In the genomic region with DNA sequence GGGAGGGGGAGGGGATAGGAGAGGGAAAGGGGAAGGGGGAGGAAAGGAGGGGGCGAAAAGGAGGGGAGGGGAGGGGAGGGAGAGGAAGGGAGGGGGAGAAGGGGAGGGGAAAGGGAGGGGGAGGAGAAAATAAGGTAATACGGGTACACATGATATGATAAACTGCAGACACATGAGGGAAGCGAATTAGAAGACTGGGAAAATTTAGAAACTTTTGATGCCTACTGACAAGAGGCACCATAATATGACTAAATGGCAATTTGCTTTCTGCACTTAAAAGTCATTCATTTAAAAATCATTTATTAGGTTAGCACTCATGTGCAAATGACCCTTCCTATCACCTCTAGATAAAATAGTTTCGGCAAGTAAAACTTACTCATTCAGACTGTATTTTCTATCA, we compare ENCODE assay signal across 1 cellular context.
TF ChIP-seq lines count a peak whose summit lies in the region.

No MANE protein-coding gene starts in this region.

TF ChIP-seq in GM23338, 12 proteins besides CTCF, POLR2A, EP300 and RAD21 (continued from another document):
- TF ChIP-seq, protein P1, sequence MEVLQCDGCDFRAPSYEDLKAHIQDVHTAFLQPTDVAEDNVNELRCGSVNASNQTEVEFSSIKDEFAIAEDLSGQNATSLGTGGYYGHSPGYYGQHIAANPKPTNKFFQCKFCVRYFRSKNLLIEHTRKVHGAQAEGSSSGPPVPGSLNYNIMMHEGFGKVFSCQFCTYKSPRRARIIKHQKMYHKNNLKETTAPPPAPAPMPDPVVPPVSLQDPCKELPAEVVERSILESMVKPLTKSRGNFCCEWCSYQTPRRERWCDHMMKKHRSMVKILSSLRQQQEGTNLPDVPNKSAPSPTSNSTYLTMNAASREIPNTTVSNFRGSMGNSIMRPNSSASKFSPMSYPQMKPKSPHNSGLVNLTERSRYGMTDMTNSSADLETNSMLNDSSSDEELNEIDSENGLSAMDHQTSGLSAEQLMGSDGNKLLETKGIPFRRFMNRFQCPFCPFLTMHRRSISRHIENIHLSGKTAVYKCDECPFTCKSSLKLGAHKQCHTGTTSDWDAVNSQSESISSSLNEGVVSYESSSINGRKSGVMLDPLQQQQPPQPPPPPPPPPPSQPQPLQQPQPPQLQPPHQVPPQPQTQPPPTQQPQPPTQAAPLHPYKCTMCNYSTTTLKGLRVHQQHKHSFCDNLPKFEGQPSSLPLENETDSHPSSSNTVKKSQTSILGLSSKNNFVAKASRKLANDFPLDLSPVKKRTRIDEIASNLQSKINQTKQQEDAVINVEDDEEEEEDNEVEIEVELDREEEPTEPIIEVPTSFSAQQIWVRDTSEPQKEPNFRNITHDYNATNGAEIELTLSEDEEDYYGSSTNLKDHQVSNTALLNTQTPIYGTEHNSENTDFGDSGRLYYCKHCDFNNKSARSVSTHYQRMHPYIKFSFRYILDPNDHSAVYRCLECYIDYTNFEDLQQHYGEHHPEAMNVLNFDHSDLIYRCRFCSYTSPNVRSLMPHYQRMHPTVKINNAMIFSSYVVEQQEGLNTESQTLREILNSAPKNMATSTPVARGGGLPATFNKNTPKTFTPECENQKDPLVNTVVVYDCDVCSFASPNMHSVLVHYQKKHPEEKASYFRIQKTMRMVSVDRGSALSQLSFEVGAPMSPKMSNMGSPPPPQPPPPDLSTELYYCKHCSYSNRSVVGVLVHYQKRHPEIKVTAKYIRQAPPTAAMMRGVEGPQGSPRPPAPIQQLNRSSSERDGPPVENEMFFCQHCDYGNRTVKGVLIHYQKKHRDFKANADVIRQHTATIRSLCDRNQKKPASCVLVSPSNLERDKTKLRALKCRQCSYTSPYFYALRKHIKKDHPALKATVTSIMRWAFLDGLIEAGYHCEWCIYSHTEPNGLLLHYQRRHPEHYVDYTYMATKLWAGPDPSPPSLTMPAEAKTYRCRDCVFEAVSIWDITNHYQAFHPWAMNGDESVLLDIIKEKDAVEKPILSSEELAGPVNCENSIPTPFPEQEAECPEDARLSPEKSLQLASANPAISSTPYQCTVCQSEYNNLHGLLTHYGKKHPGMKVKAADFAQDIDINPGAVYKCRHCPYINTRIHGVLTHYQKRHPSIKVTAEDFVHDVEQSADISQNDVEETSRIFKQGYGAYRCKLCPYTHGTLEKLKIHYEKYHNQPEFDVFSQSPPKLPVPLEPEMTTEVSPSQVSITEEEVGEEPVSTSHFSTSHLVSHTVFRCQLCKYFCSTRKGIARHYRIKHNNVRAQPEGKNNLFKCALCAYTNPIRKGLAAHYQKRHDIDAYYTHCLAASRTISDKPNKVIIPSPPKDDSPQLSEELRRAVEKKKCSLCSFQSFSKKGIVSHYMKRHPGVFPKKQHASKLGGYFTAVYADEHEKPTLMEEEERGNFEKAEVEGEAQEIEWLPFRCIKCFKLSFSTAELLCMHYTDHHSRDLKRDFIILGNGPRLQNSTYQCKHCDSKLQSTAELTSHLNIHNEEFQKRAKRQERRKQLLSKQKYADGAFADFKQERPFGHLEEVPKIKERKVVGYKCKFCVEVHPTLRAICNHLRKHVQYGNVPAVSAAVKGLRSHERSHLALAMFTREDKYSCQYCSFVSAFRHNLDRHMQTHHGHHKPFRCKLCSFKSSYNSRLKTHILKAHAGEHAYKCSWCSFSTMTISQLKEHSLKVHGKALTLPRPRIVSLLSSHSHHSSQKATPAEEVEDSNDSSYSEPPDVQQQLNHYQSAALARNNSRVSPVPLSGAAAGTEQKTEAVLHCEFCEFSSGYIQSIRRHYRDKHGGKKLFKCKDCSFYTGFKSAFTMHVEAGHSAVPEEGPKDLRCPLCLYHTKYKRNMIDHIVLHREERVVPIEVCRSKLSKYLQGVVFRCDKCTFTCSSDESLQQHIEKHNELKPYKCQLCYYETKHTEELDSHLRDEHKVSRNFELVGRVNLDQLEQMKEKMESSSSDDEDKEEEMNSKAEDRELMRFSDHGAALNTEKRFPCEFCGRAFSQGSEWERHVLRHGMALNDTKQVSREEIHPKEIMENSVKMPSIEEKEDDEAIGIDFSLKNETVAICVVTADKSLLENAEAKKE (CRISPR knock-in tag; IDR thresholded peaks at IDR 0.05) = no peak
